Comparison of ENCODE assay signal across 1 cellular context in the genomic region with DNA sequence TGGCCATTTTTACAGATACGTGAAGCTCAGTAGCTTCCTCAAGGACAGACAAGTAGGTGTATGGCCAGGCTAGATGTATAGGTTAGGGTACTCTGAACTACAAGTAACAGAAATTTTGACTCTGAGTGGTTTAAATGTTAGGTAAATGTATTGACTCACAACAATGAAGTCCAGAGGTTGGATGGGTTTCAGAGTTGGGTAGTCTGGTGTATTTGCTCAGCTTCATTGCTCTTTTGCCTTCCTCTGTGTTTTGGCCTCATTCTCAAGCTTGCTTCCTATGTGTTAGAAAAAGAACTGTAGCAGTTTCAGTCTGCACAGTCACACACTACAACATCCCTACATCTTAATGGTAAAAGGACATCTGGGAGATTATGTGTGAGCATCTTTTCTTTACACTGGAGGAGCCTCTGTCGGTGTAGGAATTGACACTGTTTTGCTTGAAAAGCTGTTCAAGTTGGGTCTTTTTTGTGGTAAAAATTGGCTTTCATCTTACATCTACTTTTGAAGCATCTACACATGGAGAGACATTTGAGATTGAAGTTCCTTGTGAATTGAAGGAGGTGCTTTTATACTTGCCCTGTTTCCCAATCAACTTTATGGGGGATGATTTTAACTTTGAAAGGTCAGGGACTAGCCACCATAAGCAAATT.
TF ChIP-seq lines count a peak whose summit lies in the region.

No MANE protein-coding gene starts in this region.

TF ChIP-seq in GM12878, 131 proteins besides CTCF, POLR2A, EP300 and RAD21 (continued from another document):
- TF ChIP-seq, protein P1, sequence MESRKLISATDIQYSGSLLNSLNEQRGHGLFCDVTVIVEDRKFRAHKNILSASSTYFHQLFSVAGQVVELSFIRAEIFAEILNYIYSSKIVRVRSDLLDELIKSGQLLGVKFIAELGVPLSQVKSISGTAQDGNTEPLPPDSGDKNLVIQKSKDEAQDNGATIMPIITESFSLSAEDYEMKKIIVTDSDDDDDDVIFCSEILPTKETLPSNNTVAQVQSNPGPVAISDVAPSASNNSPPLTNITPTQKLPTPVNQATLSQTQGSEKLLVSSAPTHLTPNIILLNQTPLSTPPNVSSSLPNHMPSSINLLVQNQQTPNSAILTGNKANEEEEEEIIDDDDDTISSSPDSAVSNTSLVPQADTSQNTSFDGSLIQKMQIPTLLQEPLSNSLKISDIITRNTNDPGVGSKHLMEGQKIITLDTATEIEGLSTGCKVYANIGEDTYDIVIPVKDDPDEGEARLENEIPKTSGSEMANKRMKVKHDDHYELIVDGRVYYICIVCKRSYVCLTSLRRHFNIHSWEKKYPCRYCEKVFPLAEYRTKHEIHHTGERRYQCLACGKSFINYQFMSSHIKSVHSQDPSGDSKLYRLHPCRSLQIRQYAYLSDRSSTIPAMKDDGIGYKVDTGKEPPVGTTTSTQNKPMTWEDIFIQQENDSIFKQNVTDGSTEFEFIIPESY (IDR thresholded peaks at IDR 0.05), result no peak
- no peak for TF ChIP-seq WRNIP1 (IDR thresholded peaks at IDR 0.05; ENCODE audit: borderline replicate concordance, low read depth, low read length)
- TF ChIP-seq SIN3A (IDR thresholded peaks at IDR 0.05; ENCODE audit: low read depth, low read length), result no peak
- TF ChIP-seq, protein P2, sequence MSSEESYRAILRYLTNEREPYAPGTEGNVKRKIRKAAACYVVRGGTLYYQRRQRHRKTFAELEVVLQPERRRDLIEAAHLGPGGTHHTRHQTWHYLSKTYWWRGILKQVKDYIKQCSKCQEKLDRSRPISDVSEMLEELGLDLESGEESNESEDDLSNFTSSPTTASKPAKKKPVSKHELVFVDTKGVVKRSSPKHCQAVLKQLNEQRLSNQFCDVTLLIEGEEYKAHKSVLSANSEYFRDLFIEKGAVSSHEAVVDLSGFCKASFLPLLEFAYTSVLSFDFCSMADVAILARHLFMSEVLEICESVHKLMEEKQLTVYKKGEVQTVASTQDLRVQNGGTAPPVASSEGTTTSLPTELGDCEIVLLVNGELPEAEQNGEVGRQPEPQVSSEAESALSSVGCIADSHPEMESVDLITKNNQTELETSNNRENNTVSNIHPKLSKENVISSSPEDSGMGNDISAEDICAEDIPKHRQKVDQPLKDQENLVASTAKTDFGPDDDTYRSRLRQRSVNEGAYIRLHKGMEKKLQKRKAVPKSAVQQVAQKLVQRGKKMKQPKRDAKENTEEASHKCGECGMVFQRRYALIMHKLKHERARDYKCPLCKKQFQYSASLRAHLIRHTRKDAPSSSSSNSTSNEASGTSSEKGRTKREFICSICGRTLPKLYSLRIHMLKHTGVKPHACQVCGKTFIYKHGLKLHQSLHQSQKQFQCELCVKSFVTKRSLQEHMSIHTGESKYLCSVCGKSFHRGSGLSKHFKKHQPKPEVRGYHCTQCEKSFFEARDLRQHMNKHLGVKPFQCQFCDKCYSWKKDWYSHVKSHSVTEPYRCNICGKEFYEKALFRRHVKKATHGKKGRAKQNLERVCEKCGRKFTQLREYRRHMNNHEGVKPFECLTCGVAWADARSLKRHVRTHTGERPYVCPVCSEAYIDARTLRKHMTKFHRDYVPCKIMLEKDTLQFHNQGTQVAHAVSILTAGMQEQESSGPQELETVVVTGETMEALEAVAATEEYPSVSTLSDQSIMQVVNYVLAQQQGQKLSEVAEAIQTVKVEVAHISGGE (CRISPR knock-in tag; IDR thresholded peaks at IDR 0.05), result no peak
- no peak for TF ChIP-seq TCF3 (IDR thresholded peaks at IDR 0.05; ENCODE audit: borderline replicate concordance, insufficient read depth, low read depth, low read length)
TF ChIP-seq in GM12878: peak in this region for 0.
